Comparison of ENCODE assay signal across 1 cellular context in the genomic region with DNA sequence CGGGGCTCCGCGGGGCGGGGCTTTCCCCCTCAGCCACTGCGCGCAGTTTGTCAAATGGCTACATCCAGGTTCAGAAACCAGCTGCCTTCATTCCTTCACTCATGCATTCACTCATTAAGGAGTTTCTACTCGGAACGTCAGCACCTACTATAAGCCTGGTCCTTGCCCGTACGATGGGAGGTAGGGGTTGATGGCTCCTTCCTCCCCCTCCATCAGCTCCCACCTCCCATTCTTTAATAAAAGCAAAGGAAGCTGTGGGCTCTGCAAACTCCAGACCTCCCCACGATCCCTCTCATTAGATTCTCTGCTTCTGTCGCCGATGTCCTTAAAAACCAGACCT.
TF ChIP-seq lines count a peak whose summit lies in the region.

No MANE protein-coding gene starts in this region.

TF ChIP-seq in HCT116, 20 proteins besides CTCF, POLR2A, EP300 and RAD21 (continued from another document):
- TF ChIP-seq, protein P1, sequence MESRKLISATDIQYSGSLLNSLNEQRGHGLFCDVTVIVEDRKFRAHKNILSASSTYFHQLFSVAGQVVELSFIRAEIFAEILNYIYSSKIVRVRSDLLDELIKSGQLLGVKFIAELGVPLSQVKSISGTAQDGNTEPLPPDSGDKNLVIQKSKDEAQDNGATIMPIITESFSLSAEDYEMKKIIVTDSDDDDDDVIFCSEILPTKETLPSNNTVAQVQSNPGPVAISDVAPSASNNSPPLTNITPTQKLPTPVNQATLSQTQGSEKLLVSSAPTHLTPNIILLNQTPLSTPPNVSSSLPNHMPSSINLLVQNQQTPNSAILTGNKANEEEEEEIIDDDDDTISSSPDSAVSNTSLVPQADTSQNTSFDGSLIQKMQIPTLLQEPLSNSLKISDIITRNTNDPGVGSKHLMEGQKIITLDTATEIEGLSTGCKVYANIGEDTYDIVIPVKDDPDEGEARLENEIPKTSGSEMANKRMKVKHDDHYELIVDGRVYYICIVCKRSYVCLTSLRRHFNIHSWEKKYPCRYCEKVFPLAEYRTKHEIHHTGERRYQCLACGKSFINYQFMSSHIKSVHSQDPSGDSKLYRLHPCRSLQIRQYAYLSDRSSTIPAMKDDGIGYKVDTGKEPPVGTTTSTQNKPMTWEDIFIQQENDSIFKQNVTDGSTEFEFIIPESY (IDR thresholded peaks at IDR 0.05; ENCODE audit: extremely low read depth, insufficient replicate concordance, low read length): no peak
- TF ChIP-seq ZFX (IDR thresholded peaks at IDR 0.05): no peak
- TF ChIP-seq SRF (IDR thresholded peaks at IDR 0.05; ENCODE audit: low read depth): no peak
- TF ChIP-seq MAX (IDR thresholded peaks at IDR 0.05): no peak
- TF ChIP-seq TCF7L2 (IDR thresholded peaks at IDR 0.05; ENCODE audit: borderline replicate concordance, extremely low read depth, insufficient read depth, insufficient read length): no peak
- TF ChIP-seq, protein P2, sequence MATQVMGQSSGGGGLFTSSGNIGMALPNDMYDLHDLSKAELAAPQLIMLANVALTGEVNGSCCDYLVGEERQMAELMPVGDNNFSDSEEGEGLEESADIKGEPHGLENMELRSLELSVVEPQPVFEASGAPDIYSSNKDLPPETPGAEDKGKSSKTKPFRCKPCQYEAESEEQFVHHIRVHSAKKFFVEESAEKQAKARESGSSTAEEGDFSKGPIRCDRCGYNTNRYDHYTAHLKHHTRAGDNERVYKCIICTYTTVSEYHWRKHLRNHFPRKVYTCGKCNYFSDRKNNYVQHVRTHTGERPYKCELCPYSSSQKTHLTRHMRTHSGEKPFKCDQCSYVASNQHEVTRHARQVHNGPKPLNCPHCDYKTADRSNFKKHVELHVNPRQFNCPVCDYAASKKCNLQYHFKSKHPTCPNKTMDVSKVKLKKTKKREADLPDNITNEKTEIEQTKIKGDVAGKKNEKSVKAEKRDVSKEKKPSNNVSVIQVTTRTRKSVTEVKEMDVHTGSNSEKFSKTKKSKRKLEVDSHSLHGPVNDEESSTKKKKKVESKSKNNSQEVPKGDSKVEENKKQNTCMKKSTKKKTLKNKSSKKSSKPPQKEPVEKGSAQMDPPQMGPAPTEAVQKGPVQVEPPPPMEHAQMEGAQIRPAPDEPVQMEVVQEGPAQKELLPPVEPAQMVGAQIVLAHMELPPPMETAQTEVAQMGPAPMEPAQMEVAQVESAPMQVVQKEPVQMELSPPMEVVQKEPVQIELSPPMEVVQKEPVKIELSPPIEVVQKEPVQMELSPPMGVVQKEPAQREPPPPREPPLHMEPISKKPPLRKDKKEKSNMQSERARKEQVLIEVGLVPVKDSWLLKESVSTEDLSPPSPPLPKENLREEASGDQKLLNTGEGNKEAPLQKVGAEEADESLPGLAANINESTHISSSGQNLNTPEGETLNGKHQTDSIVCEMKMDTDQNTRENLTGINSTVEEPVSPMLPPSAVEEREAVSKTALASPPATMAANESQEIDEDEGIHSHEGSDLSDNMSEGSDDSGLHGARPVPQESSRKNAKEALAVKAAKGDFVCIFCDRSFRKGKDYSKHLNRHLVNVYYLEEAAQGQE (IDR thresholded peaks at IDR 0.05; ENCODE audit: low read depth): no peak
- no peak for TF ChIP-seq CBX3 (IDR thresholded peaks at IDR 0.05; ENCODE audit: low read depth)
- TF ChIP-seq JUND (IDR thresholded peaks at IDR 0.05): no peak
- TF ChIP-seq CEBPB (IDR thresholded peaks at IDR 0.05; ENCODE audit: low read depth): no peak
- TF ChIP-seq YY1 (IDR thresholded peaks at IDR 0.05; ENCODE audit: extremely low read depth, insufficient replicate concordance, low read depth, low read length): no peak
- TF ChIP-seq SIN3A (IDR thresholded peaks at IDR 0.05; ENCODE audit: low read depth): no peak
